8 cellular contexts compared by ENCODE assay signal in genomic region chr11:128463386-128463829, GRCh38.
A peak's percentile ranks its signal among the peaks of the same experiment; 100 is the strongest.
DNase-seq lines count a peak whose midpoint lies in the region; ATAC-seq and TF ChIP-seq lines count a peak whose summit lies in the region.
"Had no signal": no experiment of that assay in that cellular context is flagged by ENCODE, and none has a peak within 500 bp of the region (broad histone marks: within the 10 kb centered on the region; RNA-seq: fewer than 3 reads in every experiment).

No MANE protein-coding gene starts in this region.

- H3K4me3 Mint-ChIP-seq in stimulated activated naive B cell treated with anti-CD40 and anti-IgM and Interleukin-4, amounts not matched to agents 10 μg/mL and 1 μg/mL and 100 μg/mL, for 72 hours, result no peak overlapping the region

- peak; percentile 79 for DNase-seq in HT1080 (ENCODE audit: low read depth)
- DNase-seq in amniotic epithelial cell (ENCODE audit: low read depth), result peak; percentile 100
- DNase-seq in kidney epithelial cell (ENCODE audit: low read depth), result peak; percentile 93
- no peak for DNase-seq in stimulated activated naive B cell treated with anti-CD40 and anti-IgM and Interleukin-4, amounts not matched to agents 10 μg/mL and 1 μg/mL and 100 μg/mL, for 72 hours
- no peak for DNase-seq in central memory CD4-positive, alpha-beta T cell
- DNase-seq in germinal center (ENCODE audit: low spot score), result no peak
- DNase-seq in DMS153 treated with DMSO at 0.1 percent for 48 hours (lab: John Stamatoyannopoulos, UW; ENCODE audit: unreplicated experiment), result no peak
- DNase-seq: stimulated activated CD4-positive, alpha-beta T cell treated with anti-CD3 and anti-CD28 coated beads, Interleukin-4, amount 100 ng/mL, for 24 hours had no signal

- no peak for ATAC-seq in stimulated activated naive B cell treated with anti-CD40 and anti-IgM and Interleukin-4, amounts not matched to agents 10 μg/mL and 1 μg/mL and 100 μg/mL, for 72 hours (replicated peaks)

- H3K36me3 ChIP-seq in kidney epithelial cell (ENCODE audit: control insufficient read depth, insufficient read depth, low read length), result no peaks in the 10 kb centered on the region

- H3K27me3 Mint-ChIP-seq in stimulated activated naive B cell treated with anti-CD40 and anti-IgM and Interleukin-4, amounts not matched to agents 10 μg/mL and 1 μg/mL and 100 μg/mL, for 72 hours, result no peaks in the 10 kb centered on the region

- H3K36me3 Mint-ChIP-seq in stimulated activated naive B cell treated with anti-CD40 and anti-IgM and Interleukin-4, amounts not matched to agents 10 μg/mL and 1 μg/mL and 100 μg/mL, for 72 hours, result peaks cover 81 to 90% of the 10 kb centered on the region in 2 donors

- no peaks in the 10 kb centered on the region for H3K27me3 ChIP-seq in kidney epithelial cell (ENCODE audit: control insufficient read depth, insufficient read depth, low read length)

- H3K27ac Mint-ChIP-seq in stimulated activated naive B cell treated with anti-CD40 and anti-IgM and Interleukin-4, amounts not matched to agents 10 μg/mL and 1 μg/mL and 100 μg/mL, for 72 hours, result peak overlapping the region; percentile 72

- peaks cover 0 to 2% of the 10 kb centered on the region in 2 donors for H3K9me3 Mint-ChIP-seq in stimulated activated naive B cell treated with anti-CD40 and anti-IgM and Interleukin-4, amounts not matched to agents 10 μg/mL and 1 μg/mL and 100 μg/mL, for 72 hours

- H3K4me3 ChIP-seq in kidney epithelial cell (ENCODE audit: low read depth, low read length), result no peak overlapping the region

- TF ChIP-seq CTCF in kidney epithelial cell (IDR thresholded peaks at IDR 0.05; ENCODE audit: insufficient read depth, low read length, poor library complexity, severe bottlenecking), result no peak

- peaks cover 55 to 68% of the 10 kb centered on the region in 2 donors for H3K4me1 Mint-ChIP-seq in stimulated activated naive B cell treated with anti-CD40 and anti-IgM and Interleukin-4, amounts not matched to agents 10 μg/mL and 1 μg/mL and 100 μg/mL, for 72 hours

Comparison
In these comparisons a context has a peak if more than half of its experiments do, and no peak if none do; other contexts are left out.
1. DNase-seq: peak in HT1080 (single experiment), amniotic epithelial cell (single experiment) and kidney epithelial cell (single experiment); none in stimulated activated naive B cell treated with anti-CD40 and anti-IgM and Interleukin-4, amounts not matched to agents 10 μg/mL and 1 μg/mL and 100 μg/mL, for 72 hours (single experiment), central memory CD4-positive, alpha-beta T cell (single experiment), germinal center (single experiment) and DMS153 treated with DMSO at 0.1 percent for 48 hours (single experiment).